ENCODE assay signal across 20 cellular contexts in genomic region chr9:97545507-97545906, GRCh38. TPM values are rescaled to one million over a fixed set of nuclear protein-coding genes. Genes with fewer than 3 reads are reported as not detected.
DNase-seq lines count a peak whose midpoint lies in the region; ATAC-seq, FAIRE-seq and TF ChIP-seq lines count a peak whose summit lies in the region.
"Had no signal": no experiment of that assay in that cellular context is flagged by ENCODE, and none has a peak within 500 bp of the region (broad histone marks: within the 10 kb centered on the region; RNA-seq: fewer than 3 reads in every experiment).

No MANE protein-coding gene starts in this region.

- H3K4me3 ChIP-seq in gastroesophageal sphincter: no peak overlapping the region
- H3K4me3 ChIP-seq in right cardiac atrium (ENCODE audit: low read length): no peak overlapping the region
- H3K4me3 ChIP-seq in upper lobe of right lung: no peak overlapping the region
- H3K4me3 ChIP-seq in neural progenitor cell: no peak overlapping the region
- H3K4me3 ChIP-seq: MG63 had no signal

- TF ChIP-seq CTCF in gastroesophageal sphincter (IDR thresholded peaks at IDR 0.05) (no peak), upper lobe of right lung (IDR thresholded peaks at IDR 0.05) (no peak), neural progenitor cell (IDR thresholded peaks at IDR 0.05) (no peak)

- H3K9me3 ChIP-seq in gastroesophageal sphincter (no peaks in the 10 kb centered on the region), right cardiac atrium (ENCODE audit: control insufficient read depth, low read length) (no peaks in the 10 kb centered on the region), upper lobe of right lung (no peaks in the 10 kb centered on the region), neural progenitor cell (ENCODE audit: low read depth) (no peaks in the 10 kb centered on the region)
- H3K9me3 ChIP-seq: MG63 had no signal

- TF ChIP-seq EP300 in gastroesophageal sphincter (IDR thresholded peaks at IDR 0.05): no peak

- no peaks in the 10 kb centered on the region for H3K9me3 Mint-ChIP-seq in neural progenitor cell
- H3K9me3 Mint-ChIP-seq: H9 had no signal

- intact Hi-C loops in right cardiac atrium (cut with DNase I): no loop called here
- intact Hi-C loops in upper lobe of right lung (cut with DNase I): no loop called here

- no peaks in the 10 kb centered on the region for H3K79me2 ChIP-seq in neural progenitor cell (ENCODE audit: low read depth)

- peaks cover 10% of the 10 kb centered on the region for H3K4me1 Mint-ChIP-seq in neural progenitor cell

- no peaks in the 10 kb centered on the region for H3F3A ChIP-seq in neural progenitor cell (ENCODE audit: low read depth)

- H3K27ac Mint-ChIP-seq in neural progenitor cell: no peak overlapping the region
- H3K27ac Mint-ChIP-seq: H9 had no signal

- ATAC-seq in gastroesophageal sphincter (no peak), right cardiac atrium (peak; percentile 49 to 68), upper lobe of right lung (no peak)

- no peak overlapping the region for H3K4me3 Mint-ChIP-seq in neural progenitor cell
- H3K4me3 Mint-ChIP-seq: H9 had no signal

- H4K20me1 ChIP-seq in neural progenitor cell (ENCODE audit: low read depth): no peaks in the 10 kb centered on the region

- no peak overlapping the region for H3K4me2 ChIP-seq in neural progenitor cell

- 40 to 59% methylated on average over 3 to 8 of the region's 8 CpGs for WGBS in gastroesophageal sphincter (ENCODE audit: low coverage in 1 of 2), 2 donors
- 52% methylated on average over 8 of the region's 8 CpGs for WGBS in right cardiac atrium

- no peak overlapping the region for H3K9ac ChIP-seq in neural progenitor cell

- H3K36me3 ChIP-seq in gastroesophageal sphincter (peaks cover 0 to 40% of the 10 kb centered on the region in 2 donors), upper lobe of right lung (no peaks in the 10 kb centered on the region), neural progenitor cell (no peaks in the 10 kb centered on the region)
- H3K36me3 ChIP-seq: MG63 had no signal

- no peaks in the 10 kb centered on the region for H3K27me3 ChIP-seq in gastroesophageal sphincter
- H3K27me3 ChIP-seq in right cardiac atrium (ENCODE audit: control insufficient read depth, insufficient read depth): no peaks in the 10 kb centered on the region
- H3K27me3 ChIP-seq in upper lobe of right lung: no peaks in the 10 kb centered on the region
- no peaks in the 10 kb centered on the region for H3K27me3 ChIP-seq in neural progenitor cell
- H3K27me3 ChIP-seq: MG63 had no signal

- H3K27me3 Mint-ChIP-seq in neural progenitor cell (ENCODE audit: insufficient read depth, low read depth): peaks cover 3% of the 10 kb centered on the region

- H3K27ac ChIP-seq in gastroesophageal sphincter (peak overlapping the region; percentile 16 to 70 (median 68)), right cardiac atrium (ENCODE audit: low read length) (no peak overlapping the region), upper lobe of right lung (no peak overlapping the region), neural progenitor cell (no peak overlapping the region)
- H3K27ac ChIP-seq: 22Rv1, C4-2B had no signal

- no peak for FAIRE-seq in urothelium cell line (lab: Jason Lieb, UNC)

- peak; percentile 17 for DNase-seq in DMS53 (lab: John Stamatoyannopoulos, UW)
- DNase-seq in DMS53 treated with DMSO at 0.1 percent for 48 hours (lab: John Stamatoyannopoulos, UW; ENCODE audit: unreplicated experiment): no peak
- no peak for DNase-seq in right cardiac atrium
- peak; percentile 19 for DNase-seq in upper lobe of right lung
- no peak for DNase-seq in erythroblast (lab: John Stamatoyannopoulos, UW)
- no peak for DNase-seq in neural progenitor cell (ENCODE audit: low spot score)
- DNase-seq in urothelium cell line (ENCODE audit: low spot score): no peak
- DNase-seq: AML-193, DND-41, GDM1, H9, Kasumi-1, MG63, NCI-H1048, NCI-H1436, NCI-H1930, NCI-H524 treated with DMSO at 0.1 percent for 48 hours had no signal

- H3K4me1 ChIP-seq in gastroesophageal sphincter (peaks cover 0 to 47% (median 0%) of the 10 kb centered on the region in 3 donors), right cardiac atrium (ENCODE audit: control insufficient read depth, insufficient read depth, low read length) (no peaks in the 10 kb centered on the region), upper lobe of right lung (no peaks in the 10 kb centered on the region), neural progenitor cell (no peaks in the 10 kb centered on the region)

- TF ChIP-seq POLR2A in gastroesophageal sphincter (IDR thresholded peaks at IDR 0.05) (no peak), erythroblast (IDR thresholded peaks at IDR 0.05; ENCODE audit: low read length) (no peak)

- H2AFZ ChIP-seq in neural progenitor cell (replicated peaks): no peak overlapping the region

- no peaks in the 10 kb centered on the region for H3K36me3 Mint-ChIP-seq in neural progenitor cell

RNA-seq across cellular contexts. Expression of gene TMOD1, which starts 44.0 kb away (rescaled TPM):
- total RNA-seq in gastroesophageal sphincter: 10 to 100 TPM; 38.6 to 99.6 (median 76.7) TPM
- 100 to 1,000 TPM; 177 to 220 (median 208) TPM for total RNA-seq in right cardiac atrium
- 184 TPM for polyA plus RNA-seq in right cardiac atrium
- total RNA-seq in upper lobe of right lung: 11.3 TPM
- total RNA-seq in neural progenitor cell (ENCODE audit: low replicate concordance): 0.15 TPM in 1 of 2 replicates, not detected in the other

Comparison
In these comparisons a context has a peak if more than half of its experiments do, and no peak if none do; other contexts are left out.
1. DNase-seq: peak in DMS53 (single experiment) and upper lobe of right lung (single experiment); none in DMS53 treated with DMSO at 0.1 percent for 48 hours (single experiment), right cardiac atrium (0 of 3), erythroblast (0 of 2), neural progenitor cell (single experiment) and urothelium cell line (single experiment).
2. ATAC-seq: peak in right cardiac atrium (2 of 2); none in gastroesophageal sphincter (single experiment) and upper lobe of right lung (single experiment).
3. H3K27ac ChIP-seq: peak in gastroesophageal sphincter (4 of 4); none in right cardiac atrium (single experiment), upper lobe of right lung (single experiment) and neural progenitor cell (single experiment).
4. RNA of gene TMOD1, which starts 44.0 kb away (total RNA-seq): 177 to 220 TPM in right cardiac atrium, 38.6 to 99.6 TPM in gastroesophageal sphincter and 11.3 TPM in upper lobe of right lung (single experiment); 0.15 TPM in neural progenitor cell; every median in the first group is over 10 times any median in the second.